Comparison of ENCODE assay signal across 8 cellular contexts in the genomic region with DNA sequence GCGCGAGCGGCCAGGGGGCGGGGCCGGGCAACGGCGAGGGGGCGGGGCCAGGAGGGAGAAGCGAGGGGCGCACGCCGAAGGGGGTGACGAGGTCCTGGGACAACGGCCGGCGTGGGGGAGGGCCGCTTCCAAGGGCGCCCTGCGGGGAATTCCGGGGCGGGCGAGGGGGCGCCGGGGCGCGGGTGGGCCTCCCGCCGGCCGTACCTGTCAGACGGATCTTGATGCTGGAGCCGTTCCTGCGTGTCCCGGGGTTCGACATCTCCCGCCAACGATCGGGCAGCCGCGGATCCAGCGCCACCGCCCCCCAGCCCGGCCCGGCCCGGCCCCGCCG. TPM values are rescaled to one million over a fixed set of nuclear protein-coding genes. Genes with fewer than 3 reads are reported as not detected.
DNase-seq lines count a peak whose midpoint lies in the region; ATAC-seq, FAIRE-seq and TF ChIP-seq lines count a peak whose summit lies in the region.

No MANE protein-coding gene starts in this region.

- peaks cover 35% of the 10 kb centered on the region for H3K4me1 ChIP-seq in A549
- H3K4me1 ChIP-seq in naive thymus-derived CD4-positive, alpha-beta T cell (ENCODE audit: control insufficient read depth in 2 of 2, insufficient read depth in 2 of 2, low read length in 2 of 2): peaks cover 5 to 14% of the 10 kb centered on the region in 2 donors

- TF ChIP-seq CTCF in A549 (IDR thresholded peaks at IDR 0.05) (no peak), bronchial epithelial cell (IDR thresholded peaks at IDR 0.05; ENCODE audit: insufficient read depth, low read length, severe bottlenecking) (no peak)

- peak overlapping the region in 8 of 9 donors; percentile 82 to 98 (median 93) for H3K27ac Mint-ChIP-seq in naive thymus-derived CD4-positive, alpha-beta T cell

- peak overlapping the region; percentile 99 to 100 for H3K27ac ChIP-seq in A549
- peak overlapping the region; percentile 90 for H3K27ac ChIP-seq in naive thymus-derived CD4-positive, alpha-beta T cell (ENCODE audit: low read depth, low read length)

- no peak for TF ChIP-seq RAD21 in A549 (conservative IDR thresholded peaks at IDR 0.05 in 1 of 2, IDR thresholded peaks at IDR 0.05 in 1 of 2)

- peak; percentile 52 to 59 for ATAC-seq in A549
- peak; percentile 26 for ATAC-seq in GM19043 (IDR thresholded peaks at IDR 0.05; ENCODE audit: low read depth, unreplicated experiment)
- ATAC-seq in HG03439 (IDR thresholded peaks at IDR 0.05; ENCODE audit: unreplicated experiment): peak; percentile 37
- ATAC-seq in naive thymus-derived CD4-positive, alpha-beta T cell: no peak
- no peak for ATAC-seq in HG03565 (IDR thresholded peaks at IDR 0.05; ENCODE audit: unreplicated experiment)

- intact Hi-C loops in naive thymus-derived CD4-positive, alpha-beta T cell (cut with micrococcal nuclease): loop anchor here (1.0 to 10.0 kb wide), 17 partner anchors 31 to 871 kb away; a partner anchor contains a TSS

- peak overlapping the region; percentile 90 for H3K4me2 ChIP-seq in A549

- CTCF ChIA-PET in A549 (lab: Yijun Ruan, JAX): interaction anchor here (1.6 to 1.8 kb wide), 3 partner anchors 103 to 170 kb away, joined by 4 to 7 read pairs (median 4); no protein-coding TSS in a partner anchor
- CTCF ChIA-PET in naive thymus-derived CD4-positive, alpha-beta T cell (lab: Charles Lee): no interaction called here

- peaks cover 35 to 54% (median 44%) of the 10 kb centered on the region in 7 donors for H3K4me1 Mint-ChIP-seq in naive thymus-derived CD4-positive, alpha-beta T cell

- H3K27me3 ChIP-seq in bronchial epithelial cell (ENCODE audit: control insufficient read depth, insufficient read depth, low read length): no peaks in the 10 kb centered on the region
- H3K27me3 ChIP-seq in naive thymus-derived CD4-positive, alpha-beta T cell (ENCODE audit: control insufficient read depth in 2 of 2, insufficient read depth in 2 of 2, low read length in 2 of 2): no peaks in the 10 kb centered on the region

- WGBS in A549 (ENCODE audit: missing lambda C conversion rate): 0% methylated on average over 1 of the region's 46 CpGs

- no peak for FAIRE-seq in A549 (lab: Jason Lieb, UNC)
- FAIRE-seq in bronchial epithelial cell (lab: Jason Lieb, UNC): no peak

- peaks cover 0 to 2% (median 0%) of the 10 kb centered on the region in 11 donors for H3K9me3 Mint-ChIP-seq in naive thymus-derived CD4-positive, alpha-beta T cell

- no peaks in the 10 kb centered on the region for H3K36me3 ChIP-seq in bronchial epithelial cell (ENCODE audit: control insufficient read depth, insufficient read depth, low read length)
- H3K36me3 ChIP-seq in naive thymus-derived CD4-positive, alpha-beta T cell (ENCODE audit: control insufficient read depth in 2 of 3, insufficient read depth in 3 of 3, low read length in 3 of 3): peaks cover 0 to 3% (median 0%) of the 10 kb centered on the region in 3 experiments

- peaks cover 0 to 7% (median 5%) of the 10 kb centered on the region in 5 donors for H3K27me3 Mint-ChIP-seq in naive thymus-derived CD4-positive, alpha-beta T cell

- POLR2A ChIA-PET in A549 (lab: Yijun Ruan, JAX): interaction anchor here (1.0 to 1.4 kb wide), 3 partner anchors 66 to 70 kb away, joined by 3 to 8 read pairs (median 4); no protein-coding TSS in a partner anchor
- POLR2A ChIA-PET in naive thymus-derived CD4-positive, alpha-beta T cell (lab: Charles Lee): interaction anchor here (1.0 to 1.4 kb wide), 2 partner anchors 31 to 183 kb away, joined by 4 to 5 read pairs; no protein-coding TSS in a partner anchor

- H3K4me3 Mint-ChIP-seq in naive thymus-derived CD4-positive, alpha-beta T cell: peak overlapping the region; percentile 82 to 99 (median 92)

- TF ChIP-seq POLR2A in A549 (IDR thresholded peaks at IDR 0.05; ENCODE audit: low read length): no peak

- H3K4me3 ChIP-seq in A549: peak overlapping the region; percentile 96
- H3K4me3 ChIP-seq in bronchial epithelial cell (ENCODE audit: low read depth, low read length): peak overlapping the region; percentile 58
- peak overlapping the region; percentile 59 for H3K4me3 ChIP-seq in naive thymus-derived CD4-positive, alpha-beta T cell (ENCODE audit: low read length)

- no peaks in the 10 kb centered on the region for H3K9me3 ChIP-seq in A549
- no peaks in the 10 kb centered on the region for H3K9me3 ChIP-seq in naive thymus-derived CD4-positive, alpha-beta T cell (ENCODE audit: control insufficient read depth in 2 of 3, low read length in 3 of 3)

- H3K36me3 Mint-ChIP-seq in naive thymus-derived CD4-positive, alpha-beta T cell: peaks cover 0 to 11% (median 0%) of the 10 kb centered on the region in 5 donors

- DNase-seq in A549 (ENCODE audit: low read depth in 1 of 2, low spot score in 1 of 2) (no peak), bronchial epithelial cell (ENCODE audit: low read depth) (no peak)
- no peak for DNase-seq in naive thymus-derived CD4-positive, alpha-beta T cell
- DNase-seq in activated CD4-positive, CD25-positive, alpha-beta regulatory T cell (lab: John Stamatoyannopoulos, UW): no peak
- DNase-seq in activated CD4-positive, alpha-beta T cell treated with anti-CD3 and anti-CD28 coated beads, Interleukin-2, amount 50 U/mL, for 4 hours: no peak

- TF ChIP-seq EP300 in A549 (IDR thresholded peaks at IDR 0.05): no peak

TF ChIP-seq in A549, 52 proteins besides CTCF, POLR2A, EP300 and RAD21:
- TF ChIP-seq PHF8 (IDR thresholded peaks at IDR 0.05; ENCODE audit: borderline replicate concordance, low read depth) (peak; percentile 24; the same call in 1 of the 2 replicates), HOXA7 (CRISPR knock-in tag; IDR thresholded peaks at IDR 0.05) (no peak)
- TF ChIP-seq, protein P1, sequence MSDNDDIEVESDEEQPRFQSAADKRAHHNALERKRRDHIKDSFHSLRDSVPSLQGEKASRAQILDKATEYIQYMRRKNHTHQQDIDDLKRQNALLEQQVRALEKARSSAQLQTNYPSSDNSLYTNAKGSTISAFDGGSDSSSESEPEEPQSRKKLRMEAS (IDR thresholded peaks at IDR 0.05): 0 out of 2 replicates have a peak, but pooled peaks have one; percentile 8
TF ChIP-seq in A549: peak in this region for 2.

RNA-seq across cellular contexts. Expression of a gene that starts 0.4 kb away (rescaled TPM):
- polyA plus RNA-seq in A549 (2011; rRNA removed) (21.5 and 22.1 TPM in 2 replicates), A549 (2017; fragmentation: RNase III; extraction: RNeasy Plus Mini Kit Qiagen cat#74134 plus additional on column Dnase treatment) (13.3 to 15.4 TPM (median 13.8 TPM) in 3 replicates)
- 8.6 and 10.8 TPM in 2 replicates for polyA plus RNA-seq in A549 (2012; cell fraction: cytosol; rRNA removed)
- polyA plus RNA-seq in A549 (2012; cell fraction: nucleus; rRNA removed): 23.9 and 34.3 TPM in 2 replicates
- polyA minus RNA-seq in A549 (2011; rRNA and poly(A)+ RNA removed): 20.1 and 20.5 TPM in 2 replicates
- 36.5 and 42.4 TPM in 2 replicates for total RNA-seq in bronchial epithelial cell
- total RNA-seq in naive thymus-derived CD4-positive, alpha-beta T cell: 10 to 100 TPM; 14.6 to 26.4 (median 20.8) TPM
- polyA plus RNA-seq in naive thymus-derived CD4-positive, alpha-beta T cell: 1 to 10 TPM; 1.3 to 2.4 TPM

Comparison
In these comparisons a context has a peak if more than half of its experiments do, and no peak if none do; other contexts are left out.
1. ATAC-seq: peak in A549 (2 of 2), GM19043 (single experiment) and HG03439 (single experiment); none in naive thymus-derived CD4-positive, alpha-beta T cell (single experiment) and HG03565 (single experiment).
2. Peak in every context shown above with its lines, with median percentiles within 50 percentile points of each other: H3K4me3 ChIP-seq.